In genomic region chr2:42957109-42958035, GRCh38 we compare ENCODE assay signal across 12 cellular contexts.
DNase-seq lines count a peak whose midpoint lies in the region; ATAC-seq, FAIRE-seq and TF ChIP-seq lines count a peak whose summit lies in the region.
"Had no signal": no experiment of that assay in that cellular context is flagged by ENCODE, and none has a peak within 500 bp of the region (broad histone marks: within the 10 kb centered on the region; RNA-seq: fewer than 3 reads in every experiment).

No MANE protein-coding gene starts in this region.

- H3F3A ChIP-seq in neural progenitor cell (ENCODE audit: low read depth) = peaks cover 30% of the 10 kb centered on the region

- H3K36me3 ChIP-seq in bronchial epithelial cell (ENCODE audit: control insufficient read depth, insufficient read depth, low read length) (no peaks in the 10 kb centered on the region), neural progenitor cell (no peaks in the 10 kb centered on the region)

- TF ChIP-seq CTCF in bronchial epithelial cell (IDR thresholded peaks at IDR 0.05; ENCODE audit: insufficient read depth, low read length, severe bottlenecking) (no peak), neural progenitor cell (IDR thresholded peaks at IDR 0.05) (no peak)

- no peak for FAIRE-seq in bronchial epithelial cell (lab: Jason Lieb, UNC)

- no peaks in the 10 kb centered on the region for H3K79me2 ChIP-seq in neural progenitor cell (ENCODE audit: low read depth)

- no peak overlapping the region for H3K4me3 Mint-ChIP-seq in neural progenitor cell
- H3K4me3 Mint-ChIP-seq: CD4-positive, CD25-positive, alpha-beta regulatory T cell; central memory CD8-positive, alpha-beta T cell had no signal

- peaks cover 2% of the 10 kb centered on the region for H3K27me3 Mint-ChIP-seq in neural progenitor cell (ENCODE audit: insufficient read depth, low read depth)

- H3K4me3 ChIP-seq in bronchial epithelial cell (ENCODE audit: low read depth, low read length) (no peak overlapping the region), neural progenitor cell (no peak overlapping the region)

- no peak overlapping the region for H3K9ac ChIP-seq in neural progenitor cell

- no peak overlapping the region for H3K27ac ChIP-seq in neural progenitor cell

- no peaks in the 10 kb centered on the region for H3K36me3 Mint-ChIP-seq in neural progenitor cell
- H3K36me3 Mint-ChIP-seq: CD4-positive, CD25-positive, alpha-beta regulatory T cell had no signal

- ATAC-seq in HG02610 (IDR thresholded peaks at IDR 0.05; ENCODE audit: unreplicated experiment) (no peak), HG02571 (IDR thresholded peaks at IDR 0.05; ENCODE audit: unreplicated experiment) (no peak)

- no peak overlapping the region for H2AFZ ChIP-seq in neural progenitor cell (replicated peaks)

- H4K20me1 ChIP-seq in neural progenitor cell (ENCODE audit: low read depth) = no peaks in the 10 kb centered on the region

- peaks cover 35% of the 10 kb centered on the region for H3K4me1 ChIP-seq in neural progenitor cell

- H3K27me3 ChIP-seq in bronchial epithelial cell (ENCODE audit: control insufficient read depth, insufficient read depth, low read length) = no peaks in the 10 kb centered on the region
- no peaks in the 10 kb centered on the region for H3K27me3 ChIP-seq in neural progenitor cell

- H3K9me3 ChIP-seq in neural progenitor cell (ENCODE audit: low read depth) = no peaks in the 10 kb centered on the region

- H3K4me2 ChIP-seq in neural progenitor cell = no peak overlapping the region

- H3K9me3 Mint-ChIP-seq in neural progenitor cell = peaks cover 5% of the 10 kb centered on the region
- H3K9me3 Mint-ChIP-seq: CD4-positive, CD25-positive, alpha-beta regulatory T cell; central memory CD8-positive, alpha-beta T cell had no signal

- peak; percentile 84 for DNase-seq in GF-D8 (lab: John Stamatoyannopoulos, UW)
- peak; percentile 49 for DNase-seq in M059J (ENCODE audit: low read depth)
- DNase-seq in bronchial epithelial cell (ENCODE audit: low read depth) = peak; percentile 94
- peak; percentile 71 for DNase-seq in myocyte (ENCODE audit: low read depth)
- no peak for DNase-seq in neural progenitor cell (ENCODE audit: low spot score)
- no peak for DNase-seq in amniotic stem cell (lab: John Stamatoyannopoulos, UW)
- DNase-seq: CD4-positive, CD25-positive, alpha-beta regulatory T cell; head of caudate nucleus; T-helper 2 cell had no signal

- no peak overlapping the region for H3K27ac Mint-ChIP-seq in neural progenitor cell
- H3K27ac Mint-ChIP-seq: CD4-positive, CD25-positive, alpha-beta regulatory T cell had no signal

- peaks cover 35% of the 10 kb centered on the region for H3K4me1 Mint-ChIP-seq in neural progenitor cell
- H3K4me1 Mint-ChIP-seq: central memory CD8-positive, alpha-beta T cell had no signal

Comparison
In these comparisons a context has a peak if more than half of its experiments do, and no peak if none do; other contexts are left out.
1. DNase-seq: peak in GF-D8 (single experiment), M059J (single experiment), bronchial epithelial cell (single experiment) and myocyte (single experiment); none in neural progenitor cell (single experiment) and amniotic stem cell (single experiment).